ENCODE assay signal across 12 cellular contexts in the genomic region with DNA sequence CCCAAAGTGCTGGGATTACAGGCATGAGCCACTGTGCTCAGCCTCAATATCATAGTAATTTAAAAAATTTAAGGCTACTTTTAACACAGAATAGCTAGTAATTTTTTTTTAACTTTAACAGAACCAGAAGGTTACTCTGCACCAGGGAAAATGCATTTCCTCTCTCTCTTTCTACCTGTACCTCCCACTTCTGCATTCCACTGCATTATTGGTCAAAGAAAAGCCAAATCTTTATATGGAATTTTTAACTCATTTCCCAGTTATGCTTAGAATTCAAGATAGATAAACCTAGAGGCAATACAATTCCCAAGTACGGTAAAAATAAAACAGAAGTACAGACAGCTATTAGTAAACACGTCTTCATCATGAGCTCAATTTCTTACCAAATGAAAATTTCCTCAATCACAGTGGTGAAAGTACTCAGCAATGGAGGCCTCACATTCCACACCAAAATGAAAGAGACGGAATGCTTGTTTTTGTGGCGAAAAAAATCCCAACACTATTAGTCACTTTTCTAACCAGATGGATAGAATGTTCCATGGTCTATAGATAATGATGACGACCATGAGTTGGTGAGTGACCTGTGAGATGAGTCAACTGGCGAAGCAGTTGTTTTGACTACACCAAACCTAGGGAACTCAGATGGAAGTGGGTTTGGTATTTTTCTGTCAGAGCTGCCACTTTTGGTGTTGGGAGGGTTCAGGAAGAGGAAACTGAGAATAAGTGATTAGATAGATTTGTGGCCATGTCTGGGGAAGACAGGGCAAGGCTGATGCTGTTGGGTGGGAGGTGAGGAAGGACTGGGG.
DNase-seq lines count a peak whose midpoint lies in the region; ATAC-seq and TF ChIP-seq lines count a peak whose summit lies in the region.
"Had no signal": no experiment of that assay in that cellular context is flagged by ENCODE, and none has a peak within 500 bp of the region (broad histone marks: within the 10 kb centered on the region; RNA-seq: fewer than 3 reads in every experiment).

No MANE protein-coding gene starts in this region.

- peaks cover 0 to 13% (median 4%) of the 10 kb centered on the region in 4 donors for H3K4me1 ChIP-seq in upper lobe of left lung

- no peak for TF ChIP-seq POLR2A in upper lobe of left lung (IDR thresholded peaks at IDR 0.05)

- TF ChIP-seq CTCF in upper lobe of left lung (IDR thresholded peaks at IDR 0.05), result no peak

- peak overlapping the region in 2 of 4 donors; percentile 47 to 52 for H3K27ac ChIP-seq in upper lobe of left lung
- H3K27ac ChIP-seq: 22Rv1, coronary artery had no signal

- no peaks in the 10 kb centered on the region for H3K36me3 ChIP-seq in upper lobe of left lung

- 77 to 83% methylated on average over 6 of the region's 6 CpGs for WGBS in upper lobe of left lung, 2 donors

- TF ChIP-seq EP300 in upper lobe of left lung (IDR thresholded peaks at IDR 0.05), result no peak

- no peaks in the 10 kb centered on the region for H3K9me3 ChIP-seq in upper lobe of left lung

- DNase-seq in SKM-1 treated with dmso at 0.1 percent for 144 hours (lab: John Stamatoyannopoulos, UW; ENCODE audit: unreplicated experiment), result peak; percentile 27
- no peak for DNase-seq in SKM-1 (lab: John Stamatoyannopoulos, UW; ENCODE audit: unreplicated experiment)
- DNase-seq in SW 1271 (lab: John Stamatoyannopoulos, UW), result peak; percentile 92 to 95
- DNase-seq in foreskin melanocyte, result peak; percentile 69
- no peak for DNase-seq in upper lobe of left lung
- no peak for DNase-seq in NCI-H187 treated with DMSO at 0.1 percent for 48 hours (lab: John Stamatoyannopoulos, UW)
- DNase-seq: naive B cell, NCI-H524 had no signal

- no peak overlapping the region for H3K4me3 ChIP-seq in upper lobe of left lung
- H3K4me3 ChIP-seq: coronary artery had no signal

- ATAC-seq in upper lobe of left lung (ENCODE audit: low FRiP score in 2 of 2), result peak; percentile 43 to 69
- no peak for ATAC-seq in GM18909 (IDR thresholded peaks at IDR 0.05; ENCODE audit: poor library complexity, unreplicated experiment)
- ATAC-seq in GM19023 (IDR thresholded peaks at IDR 0.05; ENCODE audit: unreplicated experiment), result no peak

- no peaks in the 10 kb centered on the region for H3K27me3 ChIP-seq in upper lobe of left lung

Comparison
In these comparisons a context has a peak if more than half of its experiments do, and no peak if none do; other contexts are left out.
1. DNase-seq: peak in SKM-1 treated with dmso at 0.1 percent for 144 hours (single experiment), SW 1271 (2 of 2) and foreskin melanocyte (single experiment); none in SKM-1 (single experiment), upper lobe of left lung (0 of 2) and NCI-H187 treated with DMSO at 0.1 percent for 48 hours (single experiment).
2. ATAC-seq: peak in upper lobe of left lung (2 of 2); none in GM18909 (single experiment) and GM19023 (single experiment).